Comparison of ENCODE assay signal across 3 cellular contexts in the genomic region with DNA sequence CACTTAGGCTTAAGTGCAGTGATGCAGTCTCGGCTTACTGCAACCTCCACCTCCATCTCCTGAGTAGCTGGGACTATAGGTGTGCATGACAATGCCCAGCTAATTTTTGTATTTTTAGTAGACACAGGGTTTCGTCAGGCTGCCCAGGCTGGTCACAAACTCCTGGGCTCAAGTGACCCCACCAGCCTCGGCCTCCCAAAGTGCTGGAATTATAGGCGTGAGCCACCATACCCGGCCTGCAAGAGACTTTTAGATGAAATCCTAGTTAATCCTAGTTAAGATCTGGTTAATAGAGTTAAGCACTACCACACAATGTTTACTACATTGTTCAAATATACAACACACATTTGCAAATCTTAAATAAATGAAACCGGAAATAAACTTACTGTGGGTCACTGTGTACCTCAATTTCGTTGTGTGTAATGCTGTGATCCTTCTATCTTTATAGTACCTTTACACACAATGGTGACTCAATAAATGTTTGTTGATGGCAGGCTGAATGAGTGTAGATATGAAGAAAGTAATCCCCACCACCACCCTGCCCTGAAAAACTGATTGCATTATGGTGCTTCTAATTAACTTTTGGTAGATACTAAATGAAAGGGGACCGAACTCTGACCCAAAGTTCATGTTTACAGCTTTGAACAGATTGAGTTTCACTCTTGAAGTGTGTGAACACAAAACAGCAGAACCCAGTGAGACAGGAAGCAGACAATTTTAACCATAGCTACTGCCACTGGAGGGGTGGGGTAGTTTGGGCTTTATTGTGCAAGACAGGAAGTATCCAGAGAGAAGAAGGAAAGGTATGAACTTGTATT.
TF ChIP-seq lines count a peak whose summit lies in the region.

No MANE protein-coding gene starts in this region.

TF ChIP-seq in SK-N-SH, 30 proteins besides CTCF, POLR2A, EP300 and RAD21 (continued from another document):
- TF ChIP-seq, protein P1, sequence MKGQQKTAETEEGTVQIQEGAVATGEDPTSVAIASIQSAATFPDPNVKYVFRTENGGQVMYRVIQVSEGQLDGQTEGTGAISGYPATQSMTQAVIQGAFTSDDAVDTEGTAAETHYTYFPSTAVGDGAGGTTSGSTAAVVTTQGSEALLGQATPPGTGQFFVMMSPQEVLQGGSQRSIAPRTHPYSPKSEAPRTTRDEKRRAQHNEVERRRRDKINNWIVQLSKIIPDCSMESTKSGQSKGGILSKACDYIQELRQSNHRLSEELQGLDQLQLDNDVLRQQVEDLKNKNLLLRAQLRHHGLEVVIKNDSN (IDR thresholded peaks at IDR 0.05; ENCODE audit: borderline replicate concordance, low read depth): no peak
- TF ChIP-seq JUND (IDR thresholded peaks at IDR 0.05): no peak
TF ChIP-seq in SK-N-SH: peak in this region for 0.

TF ChIP-seq in SK-N-SH treated with all-trans-retinoic acid at 6 μM for 48 hours, 23 proteins besides CTCF, POLR2A, EP300 and RAD21 (continued from another document):
- TF ChIP-seq, protein P2, sequence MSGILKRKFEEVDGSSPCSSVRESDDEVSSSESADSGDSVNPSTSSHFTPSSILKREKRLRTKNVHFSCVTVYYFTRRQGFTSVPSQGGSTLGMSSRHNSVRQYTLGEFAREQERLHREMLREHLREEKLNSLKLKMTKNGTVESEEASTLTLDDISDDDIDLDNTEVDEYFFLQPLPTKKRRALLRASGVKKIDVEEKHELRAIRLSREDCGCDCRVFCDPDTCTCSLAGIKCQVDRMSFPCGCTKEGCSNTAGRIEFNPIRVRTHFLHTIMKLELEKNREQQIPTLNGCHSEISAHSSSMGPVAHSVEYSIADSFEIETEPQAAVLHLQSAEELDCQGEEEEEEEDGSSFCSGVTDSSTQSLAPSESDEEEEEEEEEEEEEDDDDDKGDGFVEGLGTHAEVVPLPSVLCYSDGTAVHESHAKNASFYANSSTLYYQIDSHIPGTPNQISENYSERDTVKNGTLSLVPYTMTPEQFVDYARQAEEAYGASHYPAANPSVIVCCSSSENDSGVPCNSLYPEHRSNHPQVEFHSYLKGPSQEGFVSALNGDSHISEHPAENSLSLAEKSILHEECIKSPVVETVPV (CRISPR knock-in tag; IDR thresholded peaks at IDR 0.05): no peak
- TF ChIP-seq ARNTL (CRISPR knock-in tag; IDR thresholded peaks at IDR 0.05; ENCODE audit: borderline replicate concordance, low read depth) (no peak), ZC3H10 (CRISPR knock-in tag; IDR thresholded peaks at IDR 0.05) (no peak), BACH2 (CRISPR knock-in tag; IDR thresholded peaks at IDR 0.05; ENCODE audit: borderline replicate concordance) (no peak), GLIS3 (CRISPR knock-in tag; IDR thresholded peaks at IDR 0.05) (no peak), TOX (CRISPR knock-in tag; IDR thresholded peaks at IDR 0.05; ENCODE audit: borderline replicate concordance) (no peak), ZNF8 (CRISPR knock-in tag; IDR thresholded peaks at IDR 0.05) (no peak), ZFP30 (CRISPR knock-in tag; IDR thresholded peaks at IDR 0.05) (no peak), CSDC2 (CRISPR knock-in tag; IDR thresholded peaks at IDR 0.05) (no peak)

TF ChIP-seq in HCT116, 20 proteins besides CTCF, POLR2A, EP300 and RAD21 (continued from another document):
- TF ChIP-seq POLR2AphosphoS5 (IDR thresholded peaks at IDR 0.05; ENCODE audit: low read depth, low read length): no peak
- TF ChIP-seq TCF7L2 (IDR thresholded peaks at IDR 0.05; ENCODE audit: borderline replicate concordance, extremely low read depth, insufficient read depth, insufficient read length): peak; percentile 63
- 0 out of 2 replicates have a peak, but pooled peaks have one; percentile 26 for TF ChIP-seq ELF1 (IDR thresholded peaks at IDR 0.05; ENCODE audit: borderline replicate concordance, low read depth)
